8 cellular contexts compared by ENCODE assay signal in the genomic region with DNA sequence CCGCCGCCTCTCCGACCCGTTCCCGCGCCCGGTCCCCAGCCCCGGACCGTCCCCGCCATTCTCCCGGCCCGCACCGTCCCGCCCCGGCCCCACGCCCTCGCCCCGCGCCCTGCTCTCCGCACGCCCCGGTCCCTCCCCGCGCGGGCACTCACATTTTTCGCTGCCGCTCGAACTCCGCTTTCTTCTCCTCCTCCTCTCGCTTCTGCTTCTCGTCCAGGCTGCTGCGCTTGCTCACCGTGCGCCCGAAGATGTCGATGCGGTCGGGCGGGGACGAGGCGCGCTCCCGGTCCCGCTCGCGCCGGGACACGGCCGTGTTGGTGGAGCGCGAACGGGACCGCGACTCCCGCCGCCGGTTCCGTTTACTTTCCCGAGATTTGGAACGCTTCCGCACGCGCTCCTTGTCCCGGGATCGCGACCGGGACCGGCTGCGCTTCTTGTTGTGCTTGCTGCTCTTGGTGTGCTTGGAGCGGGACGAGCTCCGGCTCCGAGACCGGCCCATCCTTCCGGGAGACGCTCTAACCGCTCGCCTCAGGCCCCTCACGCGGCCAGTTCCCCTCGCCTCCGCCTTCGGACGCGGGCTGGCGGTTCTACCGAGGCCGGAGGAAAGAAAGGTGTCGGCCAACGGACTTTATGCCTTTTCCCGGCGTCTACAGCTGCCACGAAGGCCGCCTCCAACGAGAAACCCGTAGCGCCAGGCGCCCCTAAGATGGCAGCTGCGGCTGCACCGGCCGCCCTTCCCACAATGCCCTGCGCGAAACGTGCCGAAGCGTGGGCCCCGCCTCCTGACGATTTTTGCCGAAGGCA. TPM values are rescaled to one million over a fixed set of nuclear protein-coding genes. Genes with fewer than 3 reads are reported as not detected.
DNase-seq lines count a peak whose midpoint lies in the region; ATAC-seq and TF ChIP-seq lines count a peak whose summit lies in the region.

A gene with protein sequence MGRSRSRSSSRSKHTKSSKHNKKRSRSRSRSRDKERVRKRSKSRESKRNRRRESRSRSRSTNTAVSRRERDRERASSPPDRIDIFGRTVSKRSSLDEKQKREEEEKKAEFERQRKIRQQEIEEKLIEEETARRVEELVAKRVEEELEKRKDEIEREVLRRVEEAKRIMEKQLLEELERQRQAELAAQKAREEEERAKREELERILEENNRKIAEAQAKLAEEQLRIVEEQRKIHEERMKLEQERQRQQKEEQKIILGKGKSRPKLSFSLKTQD (minus strand): TSS at position 717 of the 804 bp plus-strand sequence. CDS start 218 bp downstream, at position 499.

- peaks cover 43% of the 10 kb centered on the region for H3F3A ChIP-seq in neural progenitor cell (ENCODE audit: low read depth)

- peak within 1 kb of the TSS; percentile 96 for H2AFZ ChIP-seq in neural progenitor cell (replicated peaks)

- no peaks in the 10 kb centered on the region for H3K27me3 ChIP-seq in foreskin keratinocyte
- no peaks in the 10 kb centered on the region for H3K27me3 ChIP-seq in neural progenitor cell
- no peaks in the 10 kb centered on the region for H3K27me3 ChIP-seq in subcutaneous abdominal adipose tissue (ENCODE audit: control insufficient read depth in 5 of 5, insufficient read depth in 4 of 5, low read length in 5 of 5)

- peak; percentile 95 for TF ChIP-seq POLR2A in Raji (IDR thresholded peaks at IDR 0.05; ENCODE audit: insufficient read depth, low read depth, low read length)

- peaks cover 72% of the 10 kb centered on the region for H3K79me2 ChIP-seq in neural progenitor cell (ENCODE audit: low read depth)

- peak within 1 kb of the TSS; percentile 99 for H3K4me2 ChIP-seq in neural progenitor cell

- H3K27ac ChIP-seq in foreskin keratinocyte (peak within 1 kb of the TSS; percentile 80), neural progenitor cell (peak within 1 kb of the TSS; percentile 96), subcutaneous abdominal adipose tissue (ENCODE audit: low read depth, low read length) (peak within 1 kb of the TSS; percentile 88)

- H4K20me1 ChIP-seq in neural progenitor cell (ENCODE audit: low read depth), result peaks cover 45% of the 10 kb centered on the region

- no peaks in the 10 kb centered on the region for H3K9me3 ChIP-seq in neural progenitor cell (ENCODE audit: low read depth)
- H3K9me3 ChIP-seq in subcutaneous abdominal adipose tissue (ENCODE audit: control insufficient read depth in 5 of 5, low read length in 5 of 5), result no peaks in the 10 kb centered on the region

- H3K36me3 ChIP-seq in neural progenitor cell (no peaks in the 10 kb centered on the region), subcutaneous abdominal adipose tissue (ENCODE audit: control insufficient read depth in 5 of 5, insufficient read depth in 5 of 5, low read length in 5 of 5) (no peaks in the 10 kb centered on the region)

- TF ChIP-seq CTCF in foreskin keratinocyte (conservative IDR thresholded peaks at IDR 0.05) (no peak), neural progenitor cell (IDR thresholded peaks at IDR 0.05) (no peak)

- H3K4me3 ChIP-seq in Jurkat, Clone E6-1 (ENCODE audit: low read length), result peak within 1 kb of the TSS; percentile 89
- H3K4me3 ChIP-seq in neural progenitor cell, result peak within 1 kb of the TSS; percentile 79
- H3K4me3 ChIP-seq in subcutaneous abdominal adipose tissue (ENCODE audit: low read depth in 1 of 5, low read length in 5 of 5), result peak within 1 kb of the TSS; percentile 90 to 97 (median 92)

- peaks cover 20% of the 10 kb centered on the region for H3K36me3 Mint-ChIP-seq in neural progenitor cell

- H3K9me3 Mint-ChIP-seq in neural progenitor cell, result peaks cover 10% of the 10 kb centered on the region

- H3K4me1 ChIP-seq in foreskin keratinocyte (peaks cover 30% of the 10 kb centered on the region), neural progenitor cell (peaks cover 49% of the 10 kb centered on the region), subcutaneous abdominal adipose tissue (ENCODE audit: control insufficient read depth in 5 of 5, insufficient read depth in 5 of 5, low read length in 5 of 5) (peaks cover 2 to 51% (median 45%) of the 10 kb centered on the region in 5 donors)

- H3K4me3 Mint-ChIP-seq in neural progenitor cell, result peak within 1 kb of the TSS; percentile 99

- H3K4me1 Mint-ChIP-seq in neural progenitor cell, result peaks cover 34% of the 10 kb centered on the region

- ATAC-seq in GM21717 (IDR thresholded peaks at IDR 0.05; ENCODE audit: unreplicated experiment) (peak; percentile 77), foreskin keratinocyte (peak; percentile 56)

- H3K27me3 Mint-ChIP-seq in neural progenitor cell (ENCODE audit: insufficient read depth, low read depth), result peaks cover 3% of the 10 kb centered on the region

- DNase-seq in DMS79 treated with DMSO at 0.1 percent for 48 hours (lab: John Stamatoyannopoulos, UW) (peak; percentile 98), activated gamma-delta T cell (lab: John Stamatoyannopoulos, UW) (peak; percentile 85), foreskin keratinocyte (peak; percentile 54 to 84), neural progenitor cell (ENCODE audit: low spot score) (peak; percentile 97)
- peak; percentile 86 for DNase-seq in Jurkat, Clone E6-1 (ENCODE audit: low read depth, low spot score)

- H3K27ac Mint-ChIP-seq in neural progenitor cell, result peak within 1 kb of the TSS; percentile 98

- H3K9ac ChIP-seq in neural progenitor cell (peak within 1 kb of the TSS; percentile 97), subcutaneous abdominal adipose tissue (ENCODE audit: low read length in 5 of 5) (peak within 1 kb of the TSS; percentile 85 to 99 (median 94))

RNA-seq across cellular contexts. Expression of the gene that starts here (rescaled TPM):
- 149 TPM for polyA plus RNA-seq in Jurkat, Clone E6-1 (2012; ENCODE audit: insufficient read depth, insufficient read length)
- total RNA-seq in foreskin keratinocyte (43.8 and 50.2 TPM in 2 replicates), neural progenitor cell (ENCODE audit: low replicate concordance) (371 and 467 TPM in 2 replicates)
- polyA plus RNA-seq in foreskin keratinocyte, result 25.3 and 31.0 TPM in 2 replicates

Comparison
In these comparisons a context has a peak if more than half of its experiments do, and no peak if none do; other contexts are left out.
1. Peak in every context shown above with its lines: DNase-seq, ATAC-seq, H3K4me3 ChIP-seq and H3K27ac ChIP-seq.